Comparison of ENCODE assay signal across 20 cellular contexts in genomic region chr15:31660800-31661199, GRCh38.
DNase-seq lines count a peak whose midpoint lies in the region; ATAC-seq and TF ChIP-seq lines count a peak whose summit lies in the region.
"Had no signal": no experiment of that assay in that cellular context is flagged by ENCODE, and none has a peak within 500 bp of the region (broad histone marks: within the 10 kb centered on the region; RNA-seq: fewer than 3 reads in every experiment).

No MANE protein-coding gene starts in this region.

- DNase-seq in NCI-H2171 treated with DMSO at 0.1 percent for 48 hours (lab: John Stamatoyannopoulos, UW) (peak; percentile 25), NCI-H2171 (lab: John Stamatoyannopoulos, UW) (no peak), DMS 273 treated with DMSO at 0.1 percent for 48 hours (lab: John Stamatoyannopoulos, UW) (peak; percentile 10), NCI-H524 treated with DMSO at 0.1 percent for 48 hours (lab: John Stamatoyannopoulos, UW) (peak; percentile 19), foreskin fibroblast (no peak)
- DNase-seq: 8988T; ACHN; AML-193; BE2C; CD4-positive, alpha-beta T cell; CD8-positive, alpha-beta memory T cell; DMS153; DND-41; GDM1; H9 had no signal

- no peak for TF ChIP-seq POLR2A in GM18505 (IDR thresholded peaks at IDR 0.05; ENCODE audit: borderline replicate concordance, extremely low read depth, insufficient read depth, insufficient read length)

- no peak overlapping the region for H3K4me3 ChIP-seq in foreskin fibroblast (ENCODE audit: low read depth in 1 of 2, low read length in 2 of 2)
- H3K4me3 ChIP-seq: A549; BLaER1 treated with 17β-estradiol and CSF1 and Interleukin-3, amounts not matched to agents 10 nM and 100 nM; GM12878; GM23338 had no signal

- TF ChIP-seq CTCF in foreskin fibroblast (IDR thresholded peaks at IDR 0.05; ENCODE audit: low read depth, low read length) = no peak

- no peak for ATAC-seq in GM18505 (IDR thresholded peaks at IDR 0.05; ENCODE audit: unreplicated experiment)
- ATAC-seq: A549, GM12878, GM23338 had no signal

Comparison
In these comparisons a context has a peak if more than half of its experiments do, and no peak if none do; other contexts are left out.
1. DNase-seq: peak in NCI-H2171 treated with DMSO at 0.1 percent for 48 hours (single experiment), DMS 273 treated with DMSO at 0.1 percent for 48 hours (single experiment) and NCI-H524 treated with DMSO at 0.1 percent for 48 hours (single experiment); none in NCI-H2171 (single experiment) and foreskin fibroblast (0 of 2).